26 cellular contexts compared by ENCODE assay signal in the genomic region with DNA sequence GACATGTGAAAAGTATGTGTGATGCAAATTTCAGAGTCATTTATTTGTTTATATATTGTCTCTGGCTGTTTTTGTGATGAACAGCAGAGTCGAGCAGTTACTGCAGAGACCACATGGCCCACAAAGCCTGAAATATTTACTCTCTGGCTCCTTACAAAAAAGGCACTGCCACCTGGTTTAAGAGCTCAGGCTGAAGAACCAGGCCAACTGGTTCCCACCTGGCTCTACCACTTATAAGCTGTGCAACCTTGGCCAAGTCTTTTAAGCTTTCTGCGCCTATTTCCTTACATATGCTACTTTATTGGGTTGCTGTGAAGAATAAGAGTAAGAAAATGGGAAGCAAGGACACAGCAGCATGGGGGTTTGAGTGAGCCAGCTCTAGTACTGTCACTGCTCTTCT.
A peak's percentile ranks its signal among the peaks of the same experiment; 100 is the strongest.
DNase-seq lines count a peak whose midpoint lies in the region; ATAC-seq and TF ChIP-seq lines count a peak whose summit lies in the region.
"Had no signal": no experiment of that assay in that cellular context is flagged by ENCODE, and none has a peak within 500 bp of the region (broad histone marks: within the 10 kb centered on the region; RNA-seq: fewer than 3 reads in every experiment).

No MANE protein-coding gene starts in this region.

- H3K9me3 Mint-ChIP-seq in activated CD4-positive, alpha-beta T cell treated with anti-CD3 and anti-CD28 coated beads, Interleukin-2, amount 10 ng/mL, durations not matched to agents 24 days and 14 days, result no peaks in the 10 kb centered on the region
- H3K9me3 Mint-ChIP-seq: activated CD4-positive, alpha-beta T cell treated with anti-CD3 and anti-CD28 coated beads, Interleukin-2, amount 10 ng/mL, durations not matched to agents 7 days and 5 days; natural killer cell had no signal

- no peaks in the 10 kb centered on the region for H3K4me1 Mint-ChIP-seq in activated CD4-positive, alpha-beta T cell treated with anti-CD3 and anti-CD28 coated beads, Interleukin-2, amount 10 ng/mL, durations not matched to agents 24 days and 14 days
- H3K4me1 Mint-ChIP-seq: activated CD4-positive, alpha-beta T cell treated with anti-CD3 and anti-CD28 coated beads, Interleukin-2, amount 10 ng/mL, durations not matched to agents 7 days and 5 days; activated CD8-positive, alpha-beta memory T cell treated with anti-CD3 and anti-CD28 coated beads, Interleukin-2, amount 10 ng/mL, durations not matched to agents 7 days and 5 days; central memory CD8-positive, alpha-beta T cell; natural killer cell had no signal

- no peak for TF ChIP-seq POLR2A in prostate gland (IDR thresholded peaks at IDR 0.05)

- WGBS in prostate gland, result 46% methylated on average over 2 of the region's 2 CpGs

- no peaks in the 10 kb centered on the region for H3K4me1 ChIP-seq in prostate gland (replicated peaks)
- H3K4me1 ChIP-seq: BLaER1 treated with 17β-estradiol and CSF1 and Interleukin-3, amounts not matched to agents 10 nM and 100 nM; Caco-2; transverse colon had no signal

- no peak overlapping the region for H3K4me3 Mint-ChIP-seq in activated CD4-positive, alpha-beta T cell treated with anti-CD3 and anti-CD28 coated beads, Interleukin-2, amount 10 ng/mL, durations not matched to agents 24 days and 14 days
- H3K4me3 Mint-ChIP-seq: activated CD4-positive, alpha-beta T cell treated with anti-CD3 and anti-CD28 coated beads, Interleukin-2, amount 10 ng/mL, durations not matched to agents 7 days and 5 days; activated CD8-positive, alpha-beta memory T cell treated with anti-CD3 and anti-CD28 coated beads, Interleukin-2, amount 10 ng/mL, durations not matched to agents 7 days and 5 days; activated T-cell treated with anti-CD3 and anti-CD28 coated beads, Interleukin-2, amount 50 U/mL, for 72 hours; central memory CD8-positive, alpha-beta T cell; HFFc6; natural killer cell had no signal

- ATAC-seq in HG02938 (IDR thresholded peaks at IDR 0.05; ENCODE audit: unreplicated experiment), result no peak
- ATAC-seq: activated CD8-positive, alpha-beta memory T cell treated with anti-CD3 and anti-CD28 coated beads, Interleukin-2, amount 10 ng/mL, durations not matched to agents 7 days and 5 days; activated T-cell treated with anti-CD3 and anti-CD28 coated beads, Interleukin-2, amount 50 U/mL, for 72 hours; HepG2; natural killer cell; Panc1 had no signal

- no peaks in the 10 kb centered on the region for H3K36me3 Mint-ChIP-seq in activated CD4-positive, alpha-beta T cell treated with anti-CD3 and anti-CD28 coated beads, Interleukin-2, amount 10 ng/mL, durations not matched to agents 24 days and 14 days (ENCODE audit: low read depth)
- H3K36me3 Mint-ChIP-seq: activated CD8-positive, alpha-beta memory T cell treated with anti-CD3 and anti-CD28 coated beads, Interleukin-2, amount 10 ng/mL, durations not matched to agents 7 days and 5 days; natural killer cell had no signal

- intact Hi-C loops in prostate gland (cut with DNase I), result no loop called here
- intact Hi-C loops in activated CD4-positive, alpha-beta T cell treated with anti-CD3 and anti-CD28 coated beads, Interleukin-2, amount 10 ng/mL, durations not matched to agents 24 days and 14 days (cut with micrococcal nuclease), result no loop called here

- H3K27ac ChIP-seq in prostate gland, result no peak overlapping the region
- no peak overlapping the region for H3K27ac ChIP-seq in WERI-Rb-1
- H3K27ac ChIP-seq: BLaER1 treated with 17β-estradiol and CSF1 and Interleukin-3, amounts not matched to agents 10 nM and 100 nM; GM23248; HL-60; transverse colon had no signal

- H3K27me3 ChIP-seq in prostate gland (replicated peaks; ENCODE audit: insufficient read depth), result no peaks in the 10 kb centered on the region
- peaks cover 9% of the 10 kb centered on the region for H3K27me3 ChIP-seq in WERI-Rb-1 (ENCODE audit: insufficient read depth, low read depth, severe bottlenecking)
- H3K27me3 ChIP-seq: BLaER1 treated with 17β-estradiol and CSF1 and Interleukin-3, amounts not matched to agents 10 nM and 100 nM; transverse colon had no signal

- no peaks in the 10 kb centered on the region for H3K36me3 ChIP-seq in prostate gland
- no peaks in the 10 kb centered on the region for H3K36me3 ChIP-seq in WERI-Rb-1
- H3K36me3 ChIP-seq: BLaER1 treated with 17β-estradiol and CSF1 and Interleukin-3, amounts not matched to agents 10 nM and 100 nM; transverse colon had no signal

- DNase-seq in EH (ENCODE audit: low read depth) (peak; percentile 9), NCI-H1048 (lab: John Stamatoyannopoulos, UW) (peak; percentile 59), cerebellar cortex (ENCODE audit: low spot score) (peak; percentile 81), prostate gland (ENCODE audit: low spot score) (peak; percentile 84), WERI-Rb-1 (no peak)
- no peak for DNase-seq in activated CD4-positive, alpha-beta T cell treated with anti-CD3 and anti-CD28 coated beads, Interleukin-2, amount 10 ng/mL, durations not matched to agents 24 days and 14 days
- DNase-seq: activated CD4-positive, alpha-beta T cell treated with anti-CD3 and anti-CD28 coated beads, Interleukin-2, amount 10 ng/mL, durations not matched to agents 7 days and 5 days; activated CD8-positive, alpha-beta memory T cell treated with anti-CD3 and anti-CD28 coated beads, Interleukin-2, amount 10 ng/mL, durations not matched to agents 7 days and 5 days; activated naive CD4-positive, alpha-beta T cell treated with Interleukin-2 at 50 U/mL for 16 hours; activated T-cell treated with anti-CD3 and anti-CD28 coated beads, Interleukin-2, amount 50 U/mL, for 72 hours; Caco-2; EL; GM23248; HFFc6; natural killer cell; NCI-H1694 treated with DMSO at 0.1 percent for 48 hours; NCI-H446; SHP77 treated with DMSO at 0.1 percent for 48 hours; T-helper 9 cell; transverse colon had no signal

- TF ChIP-seq CTCF in prostate gland (IDR thresholded peaks at IDR 0.05) (no peak), WERI-Rb-1 (IDR thresholded peaks at IDR 0.05; ENCODE audit: low read depth, low read length) (no peak)

- H3K4me3 ChIP-seq in prostate gland (no peak overlapping the region), WERI-Rb-1 (ENCODE audit: low read depth, low read length) (no peak overlapping the region)
- H3K4me3 ChIP-seq: BLaER1 treated with 17β-estradiol and CSF1 and Interleukin-3, amounts not matched to agents 10 nM and 100 nM; GM23248; transverse colon had no signal

- H3K9me3 ChIP-seq in prostate gland, result no peaks in the 10 kb centered on the region
- H3K9me3 ChIP-seq in WERI-Rb-1 (ENCODE audit: severe bottlenecking), result no peaks in the 10 kb centered on the region
- H3K9me3 ChIP-seq: BLaER1 treated with 17β-estradiol and CSF1 and Interleukin-3, amounts not matched to agents 10 nM and 100 nM; Caco-2; transverse colon had no signal

- H3K27ac Mint-ChIP-seq in activated CD4-positive, alpha-beta T cell treated with anti-CD3 and anti-CD28 coated beads, Interleukin-2, amount 10 ng/mL, durations not matched to agents 24 days and 14 days, result no peak overlapping the region
- H3K27ac Mint-ChIP-seq: activated CD4-positive, alpha-beta T cell treated with anti-CD3 and anti-CD28 coated beads, Interleukin-2, amount 10 ng/mL, durations not matched to agents 7 days and 5 days; activated CD8-positive, alpha-beta memory T cell treated with anti-CD3 and anti-CD28 coated beads, Interleukin-2, amount 10 ng/mL, durations not matched to agents 7 days and 5 days; activated T-cell treated with anti-CD3 and anti-CD28 coated beads, Interleukin-2, amount 50 U/mL, for 72 hours; HFFc6; natural killer cell had no signal

- H3K27me3 Mint-ChIP-seq in activated CD4-positive, alpha-beta T cell treated with anti-CD3 and anti-CD28 coated beads, Interleukin-2, amount 10 ng/mL, durations not matched to agents 24 days and 14 days, result no peaks in the 10 kb centered on the region
- H3K27me3 Mint-ChIP-seq: activated CD4-positive, alpha-beta T cell treated with anti-CD3 and anti-CD28 coated beads, Interleukin-2, amount 10 ng/mL, durations not matched to agents 7 days and 5 days; activated CD8-positive, alpha-beta memory T cell treated with anti-CD3 and anti-CD28 coated beads, Interleukin-2, amount 10 ng/mL, durations not matched to agents 7 days and 5 days; central memory CD8-positive, alpha-beta T cell had no signal

Comparison
In these comparisons a context has a peak if more than half of its experiments do, and no peak if none do; other contexts are left out.
1. DNase-seq: peak in EH (single experiment), NCI-H1048 (single experiment), cerebellar cortex (single experiment) and prostate gland (single experiment); none in activated CD4-positive, alpha-beta T cell treated with anti-CD3 and anti-CD28 coated beads, Interleukin-2, amount 10 ng/mL, durations not matched to agents 24 days and 14 days (single experiment) and WERI-Rb-1 (single experiment).